In the genomic region with DNA sequence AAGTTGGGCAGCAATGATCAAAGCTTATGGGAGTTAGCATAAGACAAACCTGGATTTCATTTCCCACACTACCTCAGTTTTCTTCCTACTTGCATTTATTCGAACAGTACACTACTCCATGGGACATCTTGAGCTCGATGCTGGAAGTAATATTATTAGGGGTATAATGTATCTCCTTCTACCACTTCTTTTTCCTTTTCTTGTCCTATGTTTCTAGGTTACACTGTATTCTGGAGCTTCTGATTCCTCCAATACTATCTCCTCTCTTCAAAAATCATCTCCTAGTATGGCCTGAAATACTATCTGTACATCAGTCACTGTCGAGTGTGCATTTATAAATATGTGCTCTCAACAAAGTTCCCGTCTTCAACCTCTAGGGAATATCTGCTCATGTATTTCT, we compare ENCODE assay signal across 17 cellular contexts.
A peak's percentile ranks its signal among the peaks of the same experiment; 100 is the strongest.
DNase-seq lines count a peak whose midpoint lies in the region; ATAC-seq and TF ChIP-seq lines count a peak whose summit lies in the region.
"Had no signal": no experiment of that assay in that cellular context is flagged by ENCODE, and none has a peak within 500 bp of the region (broad histone marks: within the 10 kb centered on the region; RNA-seq: fewer than 3 reads in every experiment).

No MANE protein-coding gene starts in this region.

- H3K27ac Mint-ChIP-seq in WTC11 = no peak overlapping the region
- no peak overlapping the region for H3K27ac Mint-ChIP-seq in progenitor cell of endocrine pancreas
- H3K27ac Mint-ChIP-seq in activated T-helper 2 cell treated with anti-CD3 and anti-CD28 coated beads, Interferon-gamma antibody, Interleukin-2, Interleukin-4, amounts not matched to agents 10 μg/mL and 5 μg/mL and 100 μg/mL, durations not matched to agents 14 hours and 24 hours and 36 hours = no peak overlapping the region
- H3K27ac Mint-ChIP-seq: CD14-positive monocyte; CD4-positive, alpha-beta memory T cell; IgD-negative memory B cell had no signal

- ATAC-seq in WTC11 = no peak
- ATAC-seq: HepG2 had no signal

- no peaks in the 10 kb centered on the region for H3K27me3 ChIP-seq in BE2C
- H3K27me3 ChIP-seq: BLaER1 had no signal

- peaks cover 46% of the 10 kb centered on the region for H3K4me1 Mint-ChIP-seq in WTC11
- H3K4me1 Mint-ChIP-seq in progenitor cell of endocrine pancreas (ENCODE audit: low read depth) = peaks cover 30% of the 10 kb centered on the region
- H3K4me1 Mint-ChIP-seq in activated T-helper 2 cell treated with anti-CD3 and anti-CD28 coated beads, Interferon-gamma antibody, Interleukin-2, Interleukin-4, amounts not matched to agents 10 μg/mL and 5 μg/mL and 100 μg/mL, durations not matched to agents 14 hours and 24 hours and 36 hours (ENCODE audit: low read depth) = no peaks in the 10 kb centered on the region
- H3K4me1 Mint-ChIP-seq: CD4-positive, alpha-beta memory T cell; IgD-negative memory B cell had no signal

- H3K4me3 ChIP-seq in BE2C (ENCODE audit: low read depth, low read length) = 0 out of 2 replicates have a peak overlapping the region, but pooled peaks have one; percentile 3
- H3K4me3 ChIP-seq: BLaER1 had no signal

- H3K36me3 ChIP-seq in BE2C = no peaks in the 10 kb centered on the region
- H3K36me3 ChIP-seq: BLaER1 had no signal

- H3K36me3 Mint-ChIP-seq in WTC11 (peaks cover 4% of the 10 kb centered on the region), progenitor cell of endocrine pancreas (ENCODE audit: insufficient read depth) (peaks cover 9% of the 10 kb centered on the region)
- H3K36me3 Mint-ChIP-seq in activated T-helper 2 cell treated with anti-CD3 and anti-CD28 coated beads, Interferon-gamma antibody, Interleukin-2, Interleukin-4, amounts not matched to agents 10 μg/mL and 5 μg/mL and 100 μg/mL, durations not matched to agents 14 hours and 24 hours and 36 hours (ENCODE audit: low read depth) = no peaks in the 10 kb centered on the region
- H3K36me3 Mint-ChIP-seq: CD14-positive monocyte; CD4-positive, alpha-beta memory T cell; IgD-negative memory B cell had no signal

- H3K9me3 Mint-ChIP-seq in WTC11 (no peaks in the 10 kb centered on the region), progenitor cell of endocrine pancreas (ENCODE audit: low read depth) (no peaks in the 10 kb centered on the region)
- no peaks in the 10 kb centered on the region for H3K9me3 Mint-ChIP-seq in activated T-helper 2 cell treated with anti-CD3 and anti-CD28 coated beads, Interferon-gamma antibody, Interleukin-2, Interleukin-4, amounts not matched to agents 10 μg/mL and 5 μg/mL and 100 μg/mL, durations not matched to agents 14 hours and 24 hours and 36 hours
- H3K9me3 Mint-ChIP-seq: CD4-positive, alpha-beta memory T cell; H9; IgD-negative memory B cell had no signal

- peak overlapping the region; percentile 3 for H3K27ac ChIP-seq in caudate nucleus (ENCODE audit: low read depth, low read length)
- peak overlapping the region; percentile 75 for H3K27ac ChIP-seq in temporal lobe (ENCODE audit: low read depth, low read length)
- H3K27ac ChIP-seq: BLaER1 had no signal

- DNase-seq in BE2C (no peak), HEK293T (ENCODE audit: extremely low spot score) (no peak), caudate nucleus (lab: John Stamatoyannopoulos, UW) (no peak), WTC11 (ENCODE audit: low spot score) (no peak), progenitor cell of endocrine pancreas (ENCODE audit: low spot score, unreplicated experiment) (no peak)
- no peak for DNase-seq in activated T-helper 2 cell treated with anti-CD3 and anti-CD28 coated beads, Interferon-gamma antibody, Interleukin-2, Interleukin-4, amounts not matched to agents 10 μg/mL and 5 μg/mL and 100 μg/mL, durations not matched to agents 14 hours and 24 hours and 36 hours (ENCODE audit: low spot score)
- DNase-seq: ACHN; AML-193; CD4-positive, alpha-beta memory T cell; DMS79 treated with DMSO at 0.1 percent for 48 hours; GF-D8; H9 had no signal

- no peaks in the 10 kb centered on the region for H3K9me3 ChIP-seq in BE2C
- H3K9me3 ChIP-seq: BLaER1 had no signal

- H3K4me3 Mint-ChIP-seq in WTC11 = no peak overlapping the region
- H3K4me3 Mint-ChIP-seq in progenitor cell of endocrine pancreas (ENCODE audit: low read depth) = no peak overlapping the region
- no peak overlapping the region for H3K4me3 Mint-ChIP-seq in activated T-helper 2 cell treated with anti-CD3 and anti-CD28 coated beads, Interferon-gamma antibody, Interleukin-2, Interleukin-4, amounts not matched to agents 10 μg/mL and 5 μg/mL and 100 μg/mL, durations not matched to agents 14 hours and 24 hours and 36 hours (ENCODE audit: low read depth)
- H3K4me3 Mint-ChIP-seq: CD14-positive monocyte; CD4-positive, alpha-beta memory T cell; H9; IgD-negative memory B cell had no signal

- TF ChIP-seq CTCF in BE2C (IDR thresholded peaks at IDR 0.05; ENCODE audit: low read depth, low read length) = no peak
- TF ChIP-seq CTCF in WTC11 (IDR thresholded peaks at IDR 0.05) = no peak
- TF ChIP-seq CTCF in progenitor cell of endocrine pancreas (IDR thresholded peaks at IDR 0.05; ENCODE audit: unreplicated experiment) = no peak

- CTCF ChIA-PET in HEK293T (lab: Yijun Ruan, JAX) (no interaction called here), WTC11 (lab: Charles Lee) (no interaction called here)

- intact Hi-C loops in activated T-helper 2 cell treated with anti-CD3 and anti-CD28 coated beads, Interferon-gamma antibody, Interleukin-2, Interleukin-4, amounts not matched to agents 10 μg/mL and 5 μg/mL and 100 μg/mL, durations not matched to agents 14 hours and 24 hours and 36 hours (cut with micrococcal nuclease) = no loop called here

- POLR2A ChIA-PET in HEK293T (lab: Yijun Ruan, JAX) (interaction anchor here (1.0 kb wide), 1 partner anchor 14 kb away, joined by 3 read pairs; no protein-coding TSS in a partner anchor), WTC11 (lab: Charles Lee) (no interaction called here)

- H3K27me3 Mint-ChIP-seq in WTC11 (ENCODE audit: low read depth) (no peaks in the 10 kb centered on the region), progenitor cell of endocrine pancreas (no peaks in the 10 kb centered on the region)
- peaks cover 16% of the 10 kb centered on the region for H3K27me3 Mint-ChIP-seq in activated T-helper 2 cell treated with anti-CD3 and anti-CD28 coated beads, Interferon-gamma antibody, Interleukin-2, Interleukin-4, amounts not matched to agents 10 μg/mL and 5 μg/mL and 100 μg/mL, durations not matched to agents 14 hours and 24 hours and 36 hours (ENCODE audit: low read depth)

- H3K4me1 ChIP-seq in BE2C = peaks cover 50% of the 10 kb centered on the region

TF ChIP-seq in HEK293T, 16 proteins besides CTCF, POLR2A, EP300 and RAD21:
- TF ChIP-seq SUZ12 (IDR thresholded peaks at IDR 0.05) = no peak
- no peak for TF ChIP-seq FOXM1 (IDR thresholded peaks at IDR 0.05; ENCODE audit: borderline replicate concordance)
- TF ChIP-seq, protein P1, sequence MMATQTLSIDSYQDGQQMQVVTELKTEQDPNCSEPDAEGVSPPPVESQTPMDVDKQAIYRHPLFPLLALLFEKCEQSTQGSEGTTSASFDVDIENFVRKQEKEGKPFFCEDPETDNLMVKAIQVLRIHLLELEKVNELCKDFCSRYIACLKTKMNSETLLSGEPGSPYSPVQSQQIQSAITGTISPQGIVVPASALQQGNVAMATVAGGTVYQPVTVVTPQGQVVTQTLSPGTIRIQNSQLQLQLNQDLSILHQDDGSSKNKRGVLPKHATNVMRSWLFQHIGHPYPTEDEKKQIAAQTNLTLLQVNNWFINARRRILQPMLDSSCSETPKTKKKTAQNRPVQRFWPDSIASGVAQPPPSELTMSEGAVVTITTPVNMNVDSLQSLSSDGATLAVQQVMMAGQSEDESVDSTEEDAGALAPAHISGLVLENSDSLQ (IDR thresholded peaks at IDR 0.05) = peak; percentile 36; the same call in 1 of the 2 replicates
- TF ChIP-seq SP1 (IDR thresholded peaks at IDR 0.05) = no peak
- no peak for TF ChIP-seq LEF1 (IDR thresholded peaks at IDR 0.05; ENCODE audit: borderline replicate concordance)
- no peak for TF ChIP-seq ZNF384 (IDR thresholded peaks at IDR 0.05)
- no peak for TF ChIP-seq HDGF (IDR thresholded peaks at IDR 0.05; ENCODE audit: borderline replicate concordance)

TF ChIP-seq in WTC11, 78 proteins besides CTCF, POLR2A, EP300 and RAD21 (continues in another document):
- TF ChIP-seq ZNF317 (CRISPR knock-in tag; IDR thresholded peaks at IDR 0.05; ENCODE audit: borderline replicate concordance, low read depth) (no peak), ZNF396 (CRISPR knock-in tag; IDR thresholded peaks at IDR 0.05; ENCODE audit: borderline replicate concordance) (no peak), TEAD4 (CRISPR knock-in tag; IDR thresholded peaks at IDR 0.05) (no peak), SMAD3 (CRISPR knock-in tag; IDR thresholded peaks at IDR 0.05; ENCODE audit: borderline replicate concordance) (no peak)
- TF ChIP-seq, protein P2, sequence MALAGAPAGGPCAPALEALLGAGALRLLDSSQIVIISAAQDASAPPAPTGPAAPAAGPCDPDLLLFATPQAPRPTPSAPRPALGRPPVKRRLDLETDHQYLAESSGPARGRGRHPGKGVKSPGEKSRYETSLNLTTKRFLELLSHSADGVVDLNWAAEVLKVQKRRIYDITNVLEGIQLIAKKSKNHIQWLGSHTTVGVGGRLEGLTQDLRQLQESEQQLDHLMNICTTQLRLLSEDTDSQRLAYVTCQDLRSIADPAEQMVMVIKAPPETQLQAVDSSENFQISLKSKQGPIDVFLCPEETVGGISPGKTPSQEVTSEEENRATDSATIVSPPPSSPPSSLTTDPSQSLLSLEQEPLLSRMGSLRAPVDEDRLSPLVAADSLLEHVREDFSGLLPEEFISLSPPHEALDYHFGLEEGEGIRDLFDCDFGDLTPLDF (CRISPR knock-in tag; IDR thresholded peaks at IDR 0.05) = no peak
- TF ChIP-seq, protein P3, sequence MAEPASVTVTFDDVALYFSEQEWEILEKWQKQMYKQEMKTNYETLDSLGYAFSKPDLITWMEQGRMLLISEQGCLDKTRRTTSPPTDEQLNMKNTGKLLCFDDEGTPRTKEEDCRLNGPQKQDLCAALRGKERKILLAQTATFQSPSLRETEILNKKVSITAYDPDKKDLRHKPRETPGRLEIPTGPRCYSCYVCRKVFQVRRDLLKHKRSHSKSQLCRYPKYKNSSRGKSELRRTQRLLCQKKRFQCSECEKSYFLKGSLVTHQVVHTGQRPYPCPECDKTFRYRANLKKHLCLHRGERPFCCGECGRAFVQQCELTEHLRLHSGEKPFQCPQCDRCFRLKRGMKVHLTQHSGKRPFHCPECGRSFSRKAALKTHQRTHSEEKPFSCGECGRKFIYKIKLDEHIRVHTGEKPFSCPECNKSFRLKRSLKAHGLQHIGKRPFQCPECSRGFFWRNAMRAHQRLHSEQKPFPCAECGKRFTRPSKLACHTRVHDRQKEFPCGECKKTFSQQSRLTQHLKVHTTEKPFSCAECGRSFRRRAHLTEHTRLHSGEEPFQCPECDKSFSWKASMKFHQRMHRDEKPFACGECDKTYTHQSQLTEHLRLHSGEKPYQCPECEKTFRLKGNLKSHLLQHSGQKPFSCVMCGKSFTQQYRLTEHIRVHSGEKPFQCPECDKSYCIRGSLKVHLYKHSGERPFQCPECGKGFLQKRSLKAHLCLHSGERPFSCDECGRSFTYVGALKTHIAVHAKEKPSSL (CRISPR knock-in tag; conservative IDR thresholded peaks at IDR 0.05) = no peak
